ENCODE assay signal across 10 cellular contexts in the genomic region with DNA sequence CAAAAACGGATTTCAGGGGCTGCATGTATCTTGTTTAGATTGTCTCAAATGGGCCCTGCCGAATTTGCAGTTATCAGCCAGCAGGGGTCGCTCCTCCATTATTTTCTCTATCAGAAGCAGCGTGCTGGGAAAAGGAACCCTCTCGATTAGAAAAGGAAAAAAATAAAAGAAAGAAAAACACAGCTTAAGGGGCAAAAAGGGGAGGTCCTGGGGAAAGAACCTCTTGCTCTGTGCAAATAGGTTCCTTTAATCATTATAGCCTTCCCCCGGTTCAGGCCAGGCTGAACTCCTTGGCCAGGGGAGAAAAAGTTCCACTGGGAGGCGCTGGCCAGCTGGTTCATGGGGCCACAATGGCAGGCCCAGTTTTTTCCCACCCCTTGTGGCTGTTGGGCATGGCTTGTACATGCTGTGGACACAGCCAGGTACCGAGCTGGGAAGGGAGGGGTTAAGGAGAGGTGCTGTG. TPM values are rescaled to one million over a fixed set of nuclear protein-coding genes. Genes with fewer than 3 reads are reported as not detected.
DNase-seq lines count a peak whose midpoint lies in the region; ATAC-seq and TF ChIP-seq lines count a peak whose summit lies in the region.
"Had no signal": no experiment of that assay in that cellular context is flagged by ENCODE, and none has a peak within 500 bp of the region (broad histone marks: within the 10 kb centered on the region; RNA-seq: fewer than 3 reads in every experiment).

No MANE protein-coding gene starts in this region.

- no peak overlapping the region for H3K27ac ChIP-seq in PC-9
- H3K27ac ChIP-seq: neutrophil had no signal

- H3K27me3 ChIP-seq in PC-9 (ENCODE audit: insufficient read depth, low read depth) = 0 out of 2 replicates have a peak, but pooled peaks cover 15% of the 10 kb centered on the region
- H3K27me3 ChIP-seq: neutrophil had no signal

- CTCF ChIA-PET in PC-9 (lab: Charles Lee) = no interaction called here

- no peaks in the 10 kb centered on the region for H3K9me3 ChIP-seq in PC-9 (ENCODE audit: insufficient read depth, low read depth)
- H3K9me3 ChIP-seq: neutrophil had no signal

- H3F3A ChIP-seq in PC-9 (ENCODE audit: insufficient read depth, low read depth) = no peaks in the 10 kb centered on the region

- H3K4me2 ChIP-seq in PC-9 = no peak overlapping the region

- H3K4me3 ChIP-seq in PC-9 = no peak overlapping the region

- H3K36me3 ChIP-seq in PC-9 (ENCODE audit: low read depth) = no peaks in the 10 kb centered on the region
- H3K36me3 ChIP-seq: neutrophil had no signal

- H3K9me3 Mint-ChIP-seq in stimulated activated effector memory CD8-positive, alpha-beta T cell treated with anti-CD3 and anti-CD28 coated beads, Interleukin-12 subunit alpha, Interleukin-12 subunit beta, amount 100 ng/mL, for 72 hours = no peaks in the 10 kb centered on the region

- BruUV-seq in PC-9 (replicated peaks; lab: Mats Ljungman, UMichigan) = no TSS peak

- H3K36me3 Mint-ChIP-seq in stimulated activated effector memory CD8-positive, alpha-beta T cell treated with anti-CD3 and anti-CD28 coated beads, Interleukin-12 subunit alpha, Interleukin-12 subunit beta, amount 100 ng/mL, for 72 hours = no peaks in the 10 kb centered on the region

- intact Hi-C loops in PC-9 (cut with micrococcal nuclease; ENCODE audit: unreplicated experiment) = no loop called here

- POLR2A ChIA-PET in PC-9 (lab: Charles Lee; ENCODE audit: unreplicated experiment) = no interaction called here

- no peaks in the 10 kb centered on the region for H3K4me1 Mint-ChIP-seq in stimulated activated effector memory CD8-positive, alpha-beta T cell treated with anti-CD3 and anti-CD28 coated beads, Interleukin-12 subunit alpha, Interleukin-12 subunit beta, amount 100 ng/mL, for 72 hours

- no peak overlapping the region for H3K27ac Mint-ChIP-seq in stimulated activated effector memory CD8-positive, alpha-beta T cell treated with anti-CD3 and anti-CD28 coated beads, Interleukin-12 subunit alpha, Interleukin-12 subunit beta, amount 100 ng/mL, for 72 hours

- H4K20me1 ChIP-seq in PC-9 (ENCODE audit: insufficient read depth) = no peaks in the 10 kb centered on the region

- no peaks in the 10 kb centered on the region for H3K4me1 ChIP-seq in PC-9 (replicated peaks; ENCODE audit: insufficient read depth)

- no peak for ATAC-seq in GM21515 (IDR thresholded peaks at IDR 0.05; ENCODE audit: unreplicated experiment)
- ATAC-seq in stimulated activated effector memory CD8-positive, alpha-beta T cell treated with anti-CD3 and anti-CD28 coated beads, Interleukin-12 subunit alpha, Interleukin-12 subunit beta, amount 100 ng/mL, for 72 hours = no peak

- no peaks in the 10 kb centered on the region for H3K9me2 ChIP-seq in PC-9 (ENCODE audit: insufficient read depth)

- DNase-seq in AML-193 (lab: John Stamatoyannopoulos, UW) = peak; percentile 25 to 32
- DNase-seq in H4 (ENCODE audit: low spot score) = peak; percentile 29
- no peak for DNase-seq in PC-9
- DNase-seq in germinal center (ENCODE audit: low spot score) = peak; percentile 14
- no peak for DNase-seq in pons (ENCODE audit: low spot score)
- DNase-seq in KG1 (lab: John Stamatoyannopoulos, UW) = no peak
- no peak for DNase-seq in stimulated activated effector memory CD8-positive, alpha-beta T cell treated with anti-CD3 and anti-CD28 coated beads, Interleukin-12 subunit alpha, Interleukin-12 subunit beta, amount 100 ng/mL, for 72 hours (ENCODE audit: low spot score in 2 of 2)
- DNase-seq: activated CD4-positive, alpha-beta T cell treated with anti-CD3 and anti-CD28 coated beads for 1 hour had no signal

- TF ChIP-seq CTCF in PC-9 (conservative IDR thresholded peaks at IDR 0.05) = peak; percentile 71

- no peaks in the 10 kb centered on the region for H3K79me2 ChIP-seq in PC-9 (ENCODE audit: low read depth)

- H3K4me3 Mint-ChIP-seq in stimulated activated effector memory CD8-positive, alpha-beta T cell treated with anti-CD3 and anti-CD28 coated beads, Interleukin-12 subunit alpha, Interleukin-12 subunit beta, amount 100 ng/mL, for 72 hours = no peak overlapping the region

- H2AFZ ChIP-seq in PC-9 = no peak overlapping the region

RNA-seq across cellular contexts. Expression of a gene that starts 25.0 kb away (rescaled TPM):
- total RNA-seq in H4 (2014; rRNA removed; shearing (Covaris generic)) = not detected in 2 replicates
- not detected in 2 replicates for total RNA-seq in PC-9 (2021)

RNA-seq across cellular contexts. Expression of a gene that starts 27.8 kb away (rescaled TPM):
- total RNA-seq in H4 (2014; rRNA removed; shearing (Covaris generic)) = not detected in 2 replicates
- total RNA-seq in PC-9 (2021) = not detected in 2 replicates

Comparison
In these comparisons a context has a peak if more than half of its experiments do, and no peak if none do; other contexts are left out.
1. DNase-seq: peak in AML-193 (2 of 2), H4 (single experiment) and germinal center (single experiment); none in PC-9 (0 of 2), pons (single experiment), KG1 (single experiment) and stimulated activated effector memory CD8-positive, alpha-beta T cell treated with anti-CD3 and anti-CD28 coated beads, Interleukin-12 subunit alpha, Interleukin-12 subunit beta, amount 100 ng/mL, for 72 hours (0 of 2).